ENCODE assay signal across 16 cellular contexts in the genomic region with DNA sequence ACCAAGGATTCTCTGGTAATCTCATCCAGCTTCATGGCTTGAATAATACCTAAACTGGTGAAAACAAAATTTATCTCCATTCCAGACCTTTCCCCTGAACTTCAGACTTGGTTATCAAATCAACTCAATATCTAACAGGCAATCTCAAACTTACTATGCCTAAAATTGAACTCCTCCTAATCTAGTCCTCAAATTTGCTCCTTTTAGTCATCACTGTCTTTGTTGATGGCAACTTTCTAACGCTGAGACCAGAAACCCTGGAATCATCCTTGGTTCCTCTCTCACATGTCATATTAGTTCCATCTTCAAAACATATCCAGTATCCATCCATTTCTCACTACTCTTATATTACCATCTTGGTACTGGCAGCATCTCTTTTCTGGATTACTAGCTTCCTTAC. TPM values are rescaled to one million over a fixed set of nuclear protein-coding genes. Genes with fewer than 3 reads are reported as not detected.
DNase-seq lines count a peak whose midpoint lies in the region; ATAC-seq and TF ChIP-seq lines count a peak whose summit lies in the region.
"Had no signal": no experiment of that assay in that cellular context is flagged by ENCODE, and none has a peak within 500 bp of the region (broad histone marks: within the 10 kb centered on the region; RNA-seq: fewer than 3 reads in every experiment).

No MANE protein-coding gene starts in this region.

- intact Hi-C loops in activated naive CD4-positive, alpha-beta T cell treated with anti-CD3 and anti-CD28 coated beads for 36 hours (cut with micrococcal nuclease), result no loop called here
- intact Hi-C loops in MCF 10A (cut with micrococcal nuclease), result no loop called here

- no peaks in the 10 kb centered on the region for H3K9me3 ChIP-seq in SU-DHL-6 (ENCODE audit: insufficient read depth, low read length)
- no peaks in the 10 kb centered on the region for H3K9me3 ChIP-seq in fibroblast of lung (ENCODE audit: control insufficient read depth, insufficient read depth, low read depth, low read length)
- H3K9me3 ChIP-seq: Caco-2 had no signal

- H3K9ac ChIP-seq in SU-DHL-6 (ENCODE audit: low read length) (no peak overlapping the region), fibroblast of lung (ENCODE audit: insufficient read depth, low read length) (no peak overlapping the region)

- no peaks in the 10 kb centered on the region for H3K36me3 ChIP-seq in SU-DHL-6 (ENCODE audit: low read length)
- no peaks in the 10 kb centered on the region for H3K36me3 ChIP-seq in fibroblast of lung (ENCODE audit: control insufficient read depth, insufficient read depth, low read length)

- no peak for DNase-seq in activated naive CD4-positive, alpha-beta T cell treated with anti-CD3 and anti-CD28 coated beads for 36 hours
- DNase-seq in activated naive CD4-positive, alpha-beta T cell treated with anti-CD3 and anti-CD28 coated beads, Interleukin-2, amount 50 U/mL, for 72 hours (ENCODE audit: low spot score in 2 of 2), result no peak
- DNase-seq in fibroblast of lung (ENCODE audit: low read depth in 2 of 2) (no peak), MCF 10A (ENCODE audit: unreplicated experiment) (no peak), GM19238 (ENCODE audit: insufficient read length, low spot score) (no peak)
- no peak for DNase-seq in stimulated activated naive CD8-positive, alpha-beta T cell treated with anti-CD3 and anti-CD28 coated beads, Interleukin-15, amount 100 ng/mL, for 72 hours
- DNase-seq: activated gamma-delta T cell treated with Interleukin-2 at 50 U/mL for 16 hours; Caco-2; HFFc6; hypothalamus; NCI-H226; SHP77; stimulated activated naive CD4-positive, alpha-beta T cell had no signal

- H3K4me1 ChIP-seq in fibroblast of lung (ENCODE audit: control insufficient read depth, extremely low read depth, insufficient read depth, low read length), result peaks cover 3% of the 10 kb centered on the region

- no peak overlapping the region for H3K4me3 ChIP-seq in SU-DHL-6 (ENCODE audit: insufficient read depth, low read length, poor library complexity, severe bottlenecking)
- H3K4me3 ChIP-seq in fibroblast of lung (replicated peaks in 1 of 4; ENCODE audit: control extremely low read depth in 1 of 4, insufficient read depth in 1 of 4, low read depth in 3 of 4, low read length in 4 of 4), result no peak overlapping the region
- H3K4me3 ChIP-seq: smooth muscle cell had no signal

- CTCF ChIA-PET in activated naive CD4-positive, alpha-beta T cell treated with anti-CD3 and anti-CD28 coated beads for 36 hours (lab: Charles Lee), result no interaction called here
- CTCF ChIA-PET in MCF 10A (lab: Yijun Ruan, JAX), result no interaction called here

- peak overlapping the region; percentile 6 for H3K4me3 Mint-ChIP-seq in activated naive CD4-positive, alpha-beta T cell treated with anti-CD3 and anti-CD28 coated beads for 36 hours
- peak overlapping the region; percentile 25 to 50 for H3K4me3 Mint-ChIP-seq in stimulated activated naive CD8-positive, alpha-beta T cell treated with anti-CD3 and anti-CD28 coated beads, Interleukin-15, amount 100 ng/mL, for 72 hours
- no peak overlapping the region for H3K4me3 Mint-ChIP-seq in MCF 10A (ENCODE audit: unreplicated experiment)

- peaks cover 65% of the 10 kb centered on the region for H3K4me1 Mint-ChIP-seq in activated naive CD4-positive, alpha-beta T cell treated with anti-CD3 and anti-CD28 coated beads for 36 hours (ENCODE audit: low read depth)
- peaks cover 69% of the 10 kb centered on the region for H3K4me1 Mint-ChIP-seq in stimulated activated naive CD8-positive, alpha-beta T cell treated with anti-CD3 and anti-CD28 coated beads, Interleukin-15, amount 100 ng/mL, for 72 hours
- H3K4me1 Mint-ChIP-seq in MCF 10A (ENCODE audit: insufficient read depth, unreplicated experiment), result peaks cover 25% of the 10 kb centered on the region

- H3K27me3 Mint-ChIP-seq in activated naive CD4-positive, alpha-beta T cell treated with anti-CD3 and anti-CD28 coated beads for 36 hours (ENCODE audit: low read depth), result no peaks in the 10 kb centered on the region
- H3K27me3 Mint-ChIP-seq in stimulated activated naive CD8-positive, alpha-beta T cell treated with anti-CD3 and anti-CD28 coated beads, Interleukin-15, amount 100 ng/mL, for 72 hours, result no peaks in the 10 kb centered on the region
- no peaks in the 10 kb centered on the region for H3K27me3 Mint-ChIP-seq in MCF 10A (ENCODE audit: insufficient read depth, unreplicated experiment)

- no peaks in the 10 kb centered on the region for H3K9me3 Mint-ChIP-seq in activated naive CD4-positive, alpha-beta T cell treated with anti-CD3 and anti-CD28 coated beads for 36 hours
- H3K9me3 Mint-ChIP-seq in activated naive CD4-positive, alpha-beta T cell treated with anti-CD3 and anti-CD28 coated beads, Interleukin-2, amount 50 U/mL, for 72 hours, result no peaks in the 10 kb centered on the region
- H3K9me3 Mint-ChIP-seq in stimulated activated naive CD8-positive, alpha-beta T cell treated with anti-CD3 and anti-CD28 coated beads, Interleukin-15, amount 100 ng/mL, for 72 hours, result no peaks in the 10 kb centered on the region
- no peaks in the 10 kb centered on the region for H3K9me3 Mint-ChIP-seq in MCF 10A (ENCODE audit: unreplicated experiment)
- H3K9me3 Mint-ChIP-seq: HFFc6 had no signal

- ATAC-seq in activated naive CD4-positive, alpha-beta T cell treated with anti-CD3 and anti-CD28 coated beads, Interleukin-2, amount 50 U/mL, for 72 hours, result no peak
- no peak for ATAC-seq in stimulated activated naive CD8-positive, alpha-beta T cell treated with anti-CD3 and anti-CD28 coated beads, Interleukin-15, amount 100 ng/mL, for 72 hours
- no peak for ATAC-seq in GM18520 (IDR thresholded peaks at IDR 0.05; ENCODE audit: unreplicated experiment)

- H3K27me3 ChIP-seq in SU-DHL-6 (ENCODE audit: low read length), result no peaks in the 10 kb centered on the region
- no peaks in the 10 kb centered on the region for H3K27me3 ChIP-seq in fibroblast of lung (ENCODE audit: control insufficient read depth, insufficient read depth, low read length)

- no peaks in the 10 kb centered on the region for H3K9me2 ChIP-seq in SU-DHL-6 (replicated peaks; ENCODE audit: insufficient read depth, low read length)

- H3K79me2 ChIP-seq in SU-DHL-6 (ENCODE audit: insufficient read depth, low read length), result peaks cover 94% of the 10 kb centered on the region
- peaks cover 94% of the 10 kb centered on the region for H3K79me2 ChIP-seq in fibroblast of lung (ENCODE audit: control insufficient read depth, insufficient read depth, low read length)

- TF ChIP-seq CTCF in SU-DHL-6 (IDR thresholded peaks at IDR 0.05; ENCODE audit: insufficient read depth, low read length, poor library complexity, severe bottlenecking) (no peak), fibroblast of lung (conservative IDR thresholded peaks at IDR 0.05 in 1 of 2, IDR thresholded peaks at IDR 0.05 in 1 of 2; ENCODE audit: low read depth in 1 of 2, low read length in 2 of 2) (no peak), MCF 10A (IDR thresholded peaks at IDR 0.05; ENCODE audit: unreplicated experiment) (no peak)

- H3K4me2 ChIP-seq in SU-DHL-6 (ENCODE audit: low read depth, low read length, poor library complexity, severe bottlenecking), result peak overlapping the region; percentile 91
- peak overlapping the region; percentile 66 for H3K4me2 ChIP-seq in fibroblast of lung (ENCODE audit: extremely low read depth, insufficient read depth, low read length)
- H3K4me2 ChIP-seq: smooth muscle cell had no signal

- H4K20me1 ChIP-seq in SU-DHL-6 (ENCODE audit: low read depth, low read length), result peaks cover 41% of the 10 kb centered on the region
- peaks cover 3% of the 10 kb centered on the region for H4K20me1 ChIP-seq in fibroblast of lung (ENCODE audit: control insufficient read depth, extremely low read depth, insufficient read depth, low read length)

- POLR2A ChIA-PET in MCF 10A (lab: Yijun Ruan, JAX), result no interaction called here

- peak overlapping the region; percentile 20 for H3K27ac Mint-ChIP-seq in activated naive CD4-positive, alpha-beta T cell treated with anti-CD3 and anti-CD28 coated beads for 36 hours
- H3K27ac Mint-ChIP-seq in activated naive CD4-positive, alpha-beta T cell treated with anti-CD3 and anti-CD28 coated beads, Interleukin-2, amount 50 U/mL, for 72 hours, result peak overlapping the region in 1 of 2 donors; percentile 8
- H3K27ac Mint-ChIP-seq in stimulated activated naive CD8-positive, alpha-beta T cell treated with anti-CD3 and anti-CD28 coated beads, Interleukin-15, amount 100 ng/mL, for 72 hours, result peak overlapping the region in 1 of 2 donors; percentile 63
- H3K27ac Mint-ChIP-seq in MCF 10A (ENCODE audit: low read depth, unreplicated experiment), result no peak overlapping the region
- H3K27ac Mint-ChIP-seq: HFFc6 had no signal

- H3K36me3 Mint-ChIP-seq in activated naive CD4-positive, alpha-beta T cell treated with anti-CD3 and anti-CD28 coated beads for 36 hours (ENCODE audit: low read depth), result peaks cover 10% of the 10 kb centered on the region
- peaks cover 10 to 27% of the 10 kb centered on the region in 2 donors for H3K36me3 Mint-ChIP-seq in activated naive CD4-positive, alpha-beta T cell treated with anti-CD3 and anti-CD28 coated beads, Interleukin-2, amount 50 U/mL, for 72 hours
- peaks cover 5% of the 10 kb centered on the region for H3K36me3 Mint-ChIP-seq in MCF 10A (ENCODE audit: insufficient read depth, unreplicated experiment)

- H3K27ac ChIP-seq in SU-DHL-6 (ENCODE audit: low read depth, low read length), result peak overlapping the region; percentile 35; the same call in 1 of the 2 replicates
- H3K27ac ChIP-seq in fibroblast of lung (ENCODE audit: insufficient read depth, low read length), result no peak overlapping the region

- BruUV-seq in MCF 10A (replicated peaks; lab: Mats Ljungman, UMichigan), result no TSS peak

- peaks cover 13% of the 10 kb centered on the region for H3F3A ChIP-seq in SU-DHL-6 (ENCODE audit: insufficient read depth)

- H2AFZ ChIP-seq in SU-DHL-6 (ENCODE audit: low read depth, low read length, severe bottlenecking) (no peak overlapping the region), fibroblast of lung (ENCODE audit: low read length) (no peak overlapping the region)

RNA-seq across cellular contexts. Expression of a gene that starts 4.8 kb away (rescaled TPM):
- total RNA-seq in activated naive CD4-positive, alpha-beta T cell treated with anti-CD3 and anti-CD28 coated beads for 36 hours, result 10 to 100 TPM; 27.7 to 28.1 TPM
- 10 to 100 TPM; 35.3 to 42.0 TPM for total RNA-seq in activated naive CD4-positive, alpha-beta T cell treated with anti-CD3 and anti-CD28 coated beads, Interleukin-2, amount 50 U/mL, for 72 hours
- total RNA-seq in fibroblast of lung (30.8 and 35.3 TPM in 2 replicates), MCF 10A (2022) (35.8 and 38.0 TPM in 2 replicates)
- 19.2 and 22.5 TPM in 2 replicates for polyA plus RNA-seq in fibroblast of lung
- 13.7 and 18.1 TPM in 2 replicates for polyA plus RNA-seq in fibroblast of lung (2012)
- polyA minus RNA-seq in fibroblast of lung (ENCODE audit: low replicate concordance), result 11.7 and 15.4 TPM in 2 replicates
